ENCODE assay signal across 14 cellular contexts in genomic region chr3:40615110-40615915, GRCh38.
DNase-seq lines count a peak whose midpoint lies in the region; ATAC-seq and TF ChIP-seq lines count a peak whose summit lies in the region.
"Had no signal": no experiment of that assay in that cellular context is flagged by ENCODE, and none has a peak within 500 bp of the region (broad histone marks: within the 10 kb centered on the region; RNA-seq: fewer than 3 reads in every experiment).

No MANE protein-coding gene starts in this region.

- DNase-seq in ELF-1 (ENCODE audit: low read depth, low spot score) (peak; percentile 76), NCI-H69 (lab: John Stamatoyannopoulos, UW) (peak; percentile 52), glutamatergic neuron (peak; percentile 59), osteocyte (ENCODE audit: extremely low spot score, unreplicated experiment) (peak; percentile 75), OCI-M2 (lab: John Stamatoyannopoulos, UW; ENCODE audit: unreplicated experiment) (no peak)
- DNase-seq in CD4-positive, alpha-beta T cell, result no peak
- DNase-seq: activated CD8-positive, alpha-beta memory T cell treated with anti-CD3 and anti-CD28 coated beads, Interleukin-2, amount 50 U/mL, for 48 hours; NCI-H2029 had no signal

- H3K27me3 ChIP-seq in CD4-positive, alpha-beta T cell (ENCODE audit: control insufficient read depth, insufficient read depth, low read length), result peaks cover 14% of the 10 kb centered on the region

- H3K27ac ChIP-seq in CD4-positive, alpha-beta T cell (ENCODE audit: low read depth, low read length), result no peak overlapping the region
- H3K27ac ChIP-seq: prostate gland had no signal

- H3K9me3 Mint-ChIP-seq in glutamatergic neuron (ENCODE audit: unreplicated experiment) (peaks cover 4% of the 10 kb centered on the region), osteocyte (ENCODE audit: unreplicated experiment) (no peaks in the 10 kb centered on the region)
- no peaks in the 10 kb centered on the region for H3K9me3 Mint-ChIP-seq in CD4-positive, alpha-beta T cell
- H3K9me3 Mint-ChIP-seq: central memory CD8-positive, alpha-beta T cell; T-helper 2 cell treated with Interferon-gamma antibody and Interleukin-4, amounts not matched to agents 5 μg/mL and 100 μg/mL, for 36 hours had no signal

- CTCF ChIA-PET in CD4-positive, alpha-beta T cell (lab: Charles Lee), result no interaction called here

- no peak for ATAC-seq in HG03354 (IDR thresholded peaks at IDR 0.05; ENCODE audit: poor library complexity, severe bottlenecking, unreplicated experiment)
- no peak for ATAC-seq in CD4-positive, alpha-beta T cell (ENCODE audit: poor library complexity)
- no peak for ATAC-seq in HG03521 (IDR thresholded peaks at IDR 0.05; ENCODE audit: unreplicated experiment)
- ATAC-seq: HCT116 had no signal

- no peak for TF ChIP-seq CTCF in glutamatergic neuron (IDR thresholded peaks at IDR 0.05; ENCODE audit: partially characterized antibody, unreplicated experiment)
- TF ChIP-seq CTCF in osteocyte (IDR thresholded peaks at IDR 0.05), result no peak
- TF ChIP-seq CTCF in CD4-positive, alpha-beta T cell (IDR thresholded peaks at IDR 0.05), result no peak

- H3K9me3 ChIP-seq in CD4-positive, alpha-beta T cell (ENCODE audit: control insufficient read depth, low read length), result no peaks in the 10 kb centered on the region
- H3K9me3 ChIP-seq: prostate gland had no signal

- H3K36me3 Mint-ChIP-seq in glutamatergic neuron (ENCODE audit: unreplicated experiment) (no peaks in the 10 kb centered on the region), osteocyte (ENCODE audit: unreplicated experiment) (no peaks in the 10 kb centered on the region)
- no peaks in the 10 kb centered on the region for H3K36me3 Mint-ChIP-seq in CD4-positive, alpha-beta T cell (ENCODE audit: low read depth)

- intact Hi-C loops in CD4-positive, alpha-beta T cell (cut with DNase I, micrococcal nuclease), result no loop called here

- H3K27me3 Mint-ChIP-seq in glutamatergic neuron (ENCODE audit: unreplicated experiment) (no peaks in the 10 kb centered on the region), osteocyte (ENCODE audit: unreplicated experiment) (peaks cover 42% of the 10 kb centered on the region)
- H3K27me3 Mint-ChIP-seq in CD4-positive, alpha-beta T cell, result peaks cover 59% of the 10 kb centered on the region

- H3K4me1 Mint-ChIP-seq in glutamatergic neuron (ENCODE audit: low read depth, unreplicated experiment) (peaks cover 27% of the 10 kb centered on the region), osteocyte (ENCODE audit: unreplicated experiment) (peaks cover 8% of the 10 kb centered on the region)
- H3K4me1 Mint-ChIP-seq in CD4-positive, alpha-beta T cell (ENCODE audit: low read depth), result no peaks in the 10 kb centered on the region
- H3K4me1 Mint-ChIP-seq: central memory CD8-positive, alpha-beta T cell had no signal

- H3K4me3 Mint-ChIP-seq in glutamatergic neuron (ENCODE audit: unreplicated experiment), result peak overlapping the region; percentile 77
- peak overlapping the region; percentile 36 for H3K4me3 Mint-ChIP-seq in osteocyte (ENCODE audit: unreplicated experiment)
- no peak overlapping the region for H3K4me3 Mint-ChIP-seq in CD4-positive, alpha-beta T cell
- H3K4me3 Mint-ChIP-seq: central memory CD8-positive, alpha-beta T cell; T-helper 2 cell treated with Interferon-gamma antibody and Interleukin-4, amounts not matched to agents 5 μg/mL and 100 μg/mL, for 36 hours had no signal

- POLR2A ChIA-PET in CD4-positive, alpha-beta T cell (lab: Charles Lee), result no interaction called here

- H3K27ac Mint-ChIP-seq in glutamatergic neuron (ENCODE audit: unreplicated experiment), result peak overlapping the region; percentile 31
- no peak overlapping the region for H3K27ac Mint-ChIP-seq in osteocyte (ENCODE audit: unreplicated experiment)
- H3K27ac Mint-ChIP-seq in CD4-positive, alpha-beta T cell, result no peak overlapping the region
- H3K27ac Mint-ChIP-seq: T-helper 2 cell treated with Interferon-gamma antibody and Interleukin-4, amounts not matched to agents 5 μg/mL and 100 μg/mL, for 36 hours had no signal

Comparison
In these comparisons a context has a peak if more than half of its experiments do, and no peak if none do; other contexts are left out.
1. DNase-seq: peak in ELF-1 (single experiment), NCI-H69 (single experiment), glutamatergic neuron (single experiment) and osteocyte (single experiment); none in CD4-positive, alpha-beta T cell (0 of 10) and OCI-M2 (single experiment).